In genomic region chr2:111709321-111709720, GRCh38 we compare ENCODE assay signal across 1 cellular context.
TF ChIP-seq lines count a peak whose summit lies in the region.

No MANE protein-coding gene starts in this region.

TF ChIP-seq in H1, 55 proteins besides CTCF, POLR2A, EP300 and RAD21:
- TF ChIP-seq SP2 (IDR thresholded peaks at IDR 0.05; ENCODE audit: low read length) (no peak), TCF12 (IDR thresholded peaks at IDR 0.05; ENCODE audit: low read depth, low read length) (no peak), KDM1A (IDR thresholded peaks at IDR 0.05; ENCODE audit: borderline replicate concordance, low read length) (no peak), TAF7 (optimal IDR thresholded peaks at IDR 0.05; ENCODE audit: borderline replicate concordance, low read depth, low read length) (no peak), SRF (IDR thresholded peaks at IDR 0.05; ENCODE audit: low read depth, low read length) (no peak), MAFK (IDR thresholded peaks at IDR 0.05; ENCODE audit: low read depth, low read length) (no peak)
